In the genomic region with DNA sequence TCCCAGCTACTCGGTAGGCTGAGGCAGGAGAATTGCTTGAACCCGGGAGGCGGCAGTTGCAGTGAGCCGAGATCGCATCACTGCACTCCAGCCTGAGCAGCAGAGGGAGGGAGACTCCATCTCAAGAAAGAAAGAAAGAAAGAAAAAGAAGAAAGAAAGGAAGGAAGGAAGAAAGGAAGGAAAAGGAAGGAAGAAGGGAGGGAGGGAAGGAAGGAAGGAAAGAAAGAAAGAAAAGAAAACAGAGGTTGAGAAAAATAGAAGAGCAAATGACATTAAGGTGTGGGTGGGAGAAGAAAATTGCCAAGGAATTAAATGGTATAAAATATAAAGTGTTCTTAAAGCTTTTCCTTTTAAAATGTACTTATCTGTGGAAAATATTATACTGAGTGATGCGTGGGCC, we compare ENCODE assay signal across 27 cellular contexts. TPM values are rescaled to one million over a fixed set of nuclear protein-coding genes. Genes with fewer than 3 reads are reported as not detected.
DNase-seq lines count a peak whose midpoint lies in the region; ATAC-seq and TF ChIP-seq lines count a peak whose summit lies in the region.
"Had no signal": no experiment of that assay in that cellular context is flagged by ENCODE, and none has a peak within 500 bp of the region (broad histone marks: within the 10 kb centered on the region; RNA-seq: fewer than 3 reads in every experiment).

No MANE protein-coding gene starts in this region.

- no peak for TF ChIP-seq EP300 in transverse colon (IDR thresholded peaks at IDR 0.05; ENCODE audit: low read depth)

- H3K27me3 ChIP-seq in fibroblast of lung (ENCODE audit: control insufficient read depth, insufficient read depth, low read length) (no peaks in the 10 kb centered on the region), transverse colon (no peaks in the 10 kb centered on the region), aorta (ENCODE audit: control insufficient read depth in 1 of 2, insufficient read depth in 2 of 2, low read length in 1 of 2) (no peaks in the 10 kb centered on the region), A673 (replicated peaks; ENCODE audit: insufficient read depth, low read depth, low read length, poor library complexity) (no peaks in the 10 kb centered on the region)
- H3K27me3 ChIP-seq: adrenal gland, brain microvascular endothelial cell, upper lobe of right lung had no signal

- no TSS peak for BruUV-seq in A673 (replicated peaks; lab: Mats Ljungman, UMichigan)

- no peak overlapping the region for H3K27ac ChIP-seq in HEK293 (ENCODE audit: extremely low read depth, low read depth, low read length)
- peak overlapping the region; percentile 81 for H3K27ac ChIP-seq in fibroblast of lung (ENCODE audit: insufficient read depth, low read length)
- H3K27ac ChIP-seq in transverse colon = peak overlapping the region in 3 of 4 donors; percentile 1 to 36 (median 34)
- H3K27ac ChIP-seq in aorta (ENCODE audit: low read depth in 1 of 2, low read length in 2 of 2) = no peak overlapping the region
- H3K27ac ChIP-seq in A673 (ENCODE audit: low read depth, low read length, poor library complexity, severe bottlenecking) = no peak overlapping the region
- H3K27ac ChIP-seq: adrenal gland, upper lobe of right lung had no signal

- H3K27ac Mint-ChIP-seq in T-helper 17 cell = peak overlapping the region; percentile 39
- H3K27ac Mint-ChIP-seq: activated B cell treated with CpG ODN at 0.5 μM for 24 hours; activated CD8-positive, alpha-beta memory T cell treated with anti-CD3 and anti-CD28 coated beads, Interleukin-2, amount 10 ng/mL, durations not matched to agents 7 days and 5 days; CD4-positive, alpha-beta T cell; GM23338; IgD-negative memory B cell had no signal

- intact Hi-C loops in transverse colon (cut with DNase I; ENCODE audit: low total_unique reads) = no loop called here
- intact Hi-C loops in aorta (cut with DNase I) = no loop called here
- intact Hi-C loops in A673 (cut with micrococcal nuclease; ENCODE audit: unreplicated experiment) = loop anchor here (5.0 kb wide), 1 partner anchor 51 kb away; a partner anchor contains a TSS
- intact Hi-C loops in Right ventricle myocardium superior (cut with DNase I) = no loop called here

- H3K9ac ChIP-seq in fibroblast of lung (ENCODE audit: insufficient read depth, low read length) = no peak overlapping the region

- POLR2A ChIA-PET in HEK293 (lab: Yijun Ruan, JAX) = no interaction called here
- POLR2A ChIA-PET in A673 (lab: Charles Lee; ENCODE audit: low non-redundant PET) = no interaction called here

- H3K36me3 ChIP-seq in HEK293 (ENCODE audit: control insufficient read depth in 2 of 2, insufficient read depth in 1 of 2, low read length in 2 of 2) (no peaks in the 10 kb centered on the region), fibroblast of lung (ENCODE audit: control insufficient read depth, insufficient read depth, low read length) (no peaks in the 10 kb centered on the region), transverse colon (no peaks in the 10 kb centered on the region), aorta (ENCODE audit: control insufficient read depth in 1 of 2, insufficient read depth in 2 of 2, low read length in 1 of 2) (no peaks in the 10 kb centered on the region), A673 (ENCODE audit: insufficient read depth, low read length, poor library complexity, severe bottlenecking) (no peaks in the 10 kb centered on the region)
- H3K36me3 ChIP-seq: adrenal gland, brain microvascular endothelial cell, left ventricle myocardium inferior, upper lobe of right lung had no signal

- in situ Hi-C loops in transverse colon (cut with MboI; ENCODE audit: low pct_ligation_motif_present in 1 of 4, low pct_unique_long_range_greater_than_20kb in 1 of 4, low sequenced_read_pairs in 3 of 4) = no loop called here

- TF ChIP-seq CTCF in HEK293 (tag by site-specific recombination; IDR thresholded peaks at IDR 0.05) (no peak), fibroblast of lung (conservative IDR thresholded peaks at IDR 0.05 in 1 of 2, IDR thresholded peaks at IDR 0.05 in 1 of 2; ENCODE audit: low read depth in 1 of 2, low read length in 2 of 2) (no peak), transverse colon (IDR thresholded peaks at IDR 0.05) (no peak), A673 (conservative IDR thresholded peaks at IDR 0.05; ENCODE audit: low read depth, low read length) (no peak)

- no peaks in the 10 kb centered on the region for H3K9me3 ChIP-seq in HEK293 (ENCODE audit: control insufficient read depth, insufficient read depth, low read depth, low read length)
- no peaks in the 10 kb centered on the region for H3K9me3 ChIP-seq in T-helper 17 cell (ENCODE audit: control insufficient read depth, low read length, poor library complexity, severe bottlenecking)
- no peaks in the 10 kb centered on the region for H3K9me3 ChIP-seq in fibroblast of lung (ENCODE audit: control insufficient read depth, insufficient read depth, low read depth, low read length)
- H3K9me3 ChIP-seq in transverse colon = no peaks in the 10 kb centered on the region
- no peaks in the 10 kb centered on the region for H3K9me3 ChIP-seq in aorta (ENCODE audit: control insufficient read depth, low read length)
- no peaks in the 10 kb centered on the region for H3K9me3 ChIP-seq in A673 (ENCODE audit: low read depth, low read length, poor library complexity, severe bottlenecking)
- H3K9me3 ChIP-seq: adrenal gland, left ventricle myocardium inferior, upper lobe of right lung had no signal

- WGBS in transverse colon (ENCODE audit: low coverage in 1 of 2), 2 donors = 95 to 96% methylated on average over 6 of the region's 6 CpGs
- 97% methylated on average over 6 of the region's 6 CpGs for WGBS in aorta, 2 donors

- no peaks in the 10 kb centered on the region for H3K27me3 Mint-ChIP-seq in T-helper 17 cell
- H3K27me3 Mint-ChIP-seq: activated CD8-positive, alpha-beta memory T cell treated with anti-CD3 and anti-CD28 coated beads, Interleukin-2, amount 10 ng/mL, durations not matched to agents 7 days and 5 days; CD4-positive, alpha-beta T cell had no signal

- ATAC-seq in T-helper 17 cell (no peak), aorta (ENCODE audit: low FRiP score) (no peak), Right ventricle myocardium superior (ENCODE audit: poor library complexity) (no peak)

- H3K4me1 ChIP-seq in HEK293 (ENCODE audit: control insufficient read depth, insufficient read depth, low read length) (no peaks in the 10 kb centered on the region), fibroblast of lung (ENCODE audit: control insufficient read depth, extremely low read depth, insufficient read depth, low read length) (peaks cover 9% of the 10 kb centered on the region), transverse colon (peaks cover 11 to 36% (median 19%) of the 10 kb centered on the region in 4 donors), aorta (ENCODE audit: control insufficient read depth in 1 of 2, insufficient read depth in 2 of 2, low read length in 2 of 2) (no peaks in the 10 kb centered on the region), A673 (ENCODE audit: insufficient read depth, low read length, poor library complexity, severe bottlenecking) (peaks cover 10% of the 10 kb centered on the region)
- H3K4me1 ChIP-seq: adrenal gland had no signal

- H3K4me1 Mint-ChIP-seq in T-helper 17 cell = peaks cover 6% of the 10 kb centered on the region
- H3K4me1 Mint-ChIP-seq: activated B cell treated with CpG ODN at 0.5 μM for 24 hours, IgD-negative memory B cell, naive B cell had no signal

- H3K36me3 Mint-ChIP-seq in T-helper 17 cell (ENCODE audit: low read depth) = no peaks in the 10 kb centered on the region
- H3K36me3 Mint-ChIP-seq: activated CD8-positive, alpha-beta memory T cell treated with anti-CD3 and anti-CD28 coated beads, Interleukin-2, amount 10 ng/mL, durations not matched to agents 7 days and 5 days; IgD-negative memory B cell; naive B cell; T-cell had no signal

- DNase-seq in T-helper 17 cell (no peak), fibroblast of lung (ENCODE audit: low read depth in 2 of 2) (no peak), transverse colon (no peak), aorta (no peak), A673 (ENCODE audit: low spot score) (no peak), Right ventricle myocardium superior (no peak)
- DNase-seq: activated B cell treated with CpG ODN at 0.5 μM for 24 hours; activated CD4-positive, alpha-beta T cell treated with anti-CD3 and anti-CD28 coated beads, Interleukin-2, amount 50 U/mL, for 1 hour; activated naive CD4-positive, alpha-beta T cell treated with Interleukin-2 at 50 U/mL for 16 hours; adrenal gland; CD4-positive, alpha-beta T cell; effector CD8-positive, alpha-beta T cell; left ventricle myocardium inferior; naive B cell; NCI-H1092 treated with DMSO at 0.1 percent for 48 hours; NCI-H187 treated with DMSO at 0.1 percent for 48 hours; NCI-H524 treated with DMSO at 0.1 percent for 48 hours; stimulated activated CD4-positive, alpha-beta T cell treated with anti-CD3 and anti-CD28 coated beads, Interleukin-4, amount 100 ng/mL, for 1 hour; upper lobe of right lung had no signal

- H3K4me3 Mint-ChIP-seq in T-helper 17 cell = no peak overlapping the region
- H3K4me3 Mint-ChIP-seq: activated B cell treated with CpG ODN at 0.5 μM for 24 hours; activated CD8-positive, alpha-beta memory T cell treated with anti-CD3 and anti-CD28 coated beads, Interleukin-2, amount 10 ng/mL, durations not matched to agents 7 days and 5 days; activated T-cell treated with anti-CD3 and anti-CD28 coated beads, Interleukin-2, amount 50 U/mL, for 72 hours; CD4-positive, alpha-beta T cell; GM23338; IgD-negative memory B cell; naive B cell; T-cell had no signal

- no peak overlapping the region for H2AFZ ChIP-seq in fibroblast of lung (ENCODE audit: low read length)
- H2AFZ ChIP-seq: GM23338 had no signal

- CTCF ChIA-PET in HEK293 (lab: Yijun Ruan, JAX) (interaction anchor here (0.7 to 4.7 kb wide), 6 partner anchors 10 to 72 kb away, joined by 4 to 37 read pairs (median 4); no protein-coding TSS in a partner anchor), A673 (lab: Charles Lee) (interaction anchor here (0.8 kb wide), 1 partner anchor 72 kb away, joined by 4 read pairs; no protein-coding TSS in a partner anchor)

- H4K20me1 ChIP-seq in fibroblast of lung (ENCODE audit: control insufficient read depth, extremely low read depth, insufficient read depth, low read length) = no peaks in the 10 kb centered on the region

- H3K79me2 ChIP-seq in fibroblast of lung (ENCODE audit: control insufficient read depth, insufficient read depth, low read length) = no peaks in the 10 kb centered on the region

- no peak for TF ChIP-seq POLR2A in transverse colon (IDR thresholded peaks at IDR 0.05)

- no peak overlapping the region for H3K4me3 ChIP-seq in HEK293 (ENCODE audit: low read depth, low read length)
- H3K4me3 ChIP-seq in fibroblast of lung (replicated peaks in 1 of 4; ENCODE audit: control extremely low read depth in 1 of 4, insufficient read depth in 1 of 4, low read depth in 3 of 4, low read length in 4 of 4) = no peak overlapping the region
- H3K4me3 ChIP-seq in transverse colon = no peak overlapping the region
- no peak overlapping the region for H3K4me3 ChIP-seq in aorta (ENCODE audit: low read length in 2 of 2)
- no peak overlapping the region for H3K4me3 ChIP-seq in A673 (ENCODE audit: low read depth, low read length, poor library complexity, severe bottlenecking)
- H3K4me3 ChIP-seq: adrenal gland, GM12878, GM23338, left ventricle myocardium inferior, upper lobe of right lung had no signal

- no peak overlapping the region for H3K4me2 ChIP-seq in fibroblast of lung (ENCODE audit: extremely low read depth, insufficient read depth, low read length)
- H3K4me2 ChIP-seq: GM23338 had no signal

RNA-seq across cellular contexts. Expression of a gene that starts 49.9 kb away (rescaled TPM):
- 100 to 1,000 TPM; 692 to 863 TPM for total RNA-seq in T-helper 17 cell
- 396 and 762 TPM in 2 replicates for total RNA-seq in fibroblast of lung
- polyA plus RNA-seq in fibroblast of lung = 209 and 220 TPM in 2 replicates
- polyA plus RNA-seq in fibroblast of lung (2012) = 281 and 392 TPM in 2 replicates
- 340 and 357 TPM in 2 replicates for polyA minus RNA-seq in fibroblast of lung (ENCODE audit: low replicate concordance)
- 1,000 to 10,000 TPM in 1 of 4 donors, 100 to 1,000 TPM in 3; 561 to 1,032 (median 742) TPM for total RNA-seq in transverse colon
- 1,000 to 10,000 TPM; 1,149 to 1,263 TPM for total RNA-seq in aorta
- 100 to 1,000 TPM; 146 to 237 TPM for polyA plus RNA-seq in aorta
- 71.7 and 73.0 TPM in 2 replicates for total RNA-seq in A673 (2021)
- total RNA-seq in Right ventricle myocardium superior = 318 TPM

Comparison
In these comparisons a context has a peak if more than half of its experiments do, and no peak if none do; other contexts are left out.
1. H3K27ac ChIP-seq: peak in fibroblast of lung (single experiment) and transverse colon (3 of 4); none in HEK293 (single experiment), aorta (0 of 2) and A673 (single experiment).